In genomic region chr7:30920584-30921539, GRCh38 we compare ENCODE assay signal across 1 cellular context.
TF ChIP-seq lines count a peak whose summit lies in the region.

No MANE protein-coding gene starts in this region.

TF ChIP-seq in HEK293, 187 proteins besides CTCF, POLR2A, EP300 and RAD21 (continued from another document):
- peak; percentile 88; the same call in 1 of the 2 replicates for TF ChIP-seq KLF17 (tag by site-specific recombination; IDR thresholded peaks at IDR 0.05)
- peak; percentile 65 for TF ChIP-seq ZNF600 (tag by site-specific recombination; IDR thresholded peaks at IDR 0.05)
- peak; percentile 66 for TF ChIP-seq ZNF366 (tag by site-specific recombination; conservative IDR thresholded peaks at IDR 0.05)
- no peak for TF ChIP-seq ZNF19 (tag by site-specific recombination; IDR thresholded peaks at IDR 0.05; ENCODE audit: low read depth)
- TF ChIP-seq PRDM10 (tag by site-specific recombination; IDR thresholded peaks at IDR 0.05): 0 out of 2 replicates have a peak, but pooled peaks have one; percentile 23
- no peak for TF ChIP-seq ZNF423 (tag by site-specific recombination; IDR thresholded peaks at IDR 0.05)
- no peak for TF ChIP-seq ZNF426 (tag by site-specific recombination; IDR thresholded peaks at IDR 0.05)
- peak; percentile 78 for TF ChIP-seq KLF1 (tag by site-specific recombination; IDR thresholded peaks at IDR 0.05)
- 0 out of 2 replicates have a peak, but pooled peaks have one; percentile 24 for TF ChIP-seq ZFP69B (tag by site-specific recombination; IDR thresholded peaks at IDR 0.05)
- peak; percentile 49; the same call in 1 of the 2 replicates for TF ChIP-seq GLIS2 (tag by site-specific recombination; IDR thresholded peaks at IDR 0.05)
- TF ChIP-seq ZNF449 (tag by site-specific recombination; IDR thresholded peaks at IDR 0.05): no peak
- no peak for TF ChIP-seq ZNF157 (tag by site-specific recombination; IDR thresholded peaks at IDR 0.05)
- TF ChIP-seq ZNF214 (tag by site-specific recombination; IDR thresholded peaks at IDR 0.05; ENCODE audit: borderline replicate concordance): no peak
- TF ChIP-seq ZNF660 (tag by site-specific recombination; IDR thresholded peaks at IDR 0.05): no peak
- TF ChIP-seq ZNF416 (tag by site-specific recombination; IDR thresholded peaks at IDR 0.05): no peak
- TF ChIP-seq ZNF513 (tag by site-specific recombination; IDR thresholded peaks at IDR 0.05): no peak
- no peak for TF ChIP-seq RBAK (tag by site-specific recombination; IDR thresholded peaks at IDR 0.05)
- no peak for TF ChIP-seq ZNF391 (tag by site-specific recombination; IDR thresholded peaks at IDR 0.05; ENCODE audit: borderline replicate concordance, low read depth)
- no peak for TF ChIP-seq ZNF184 (tag by site-specific recombination; IDR thresholded peaks at IDR 0.05)
- peak; percentile 66 for TF ChIP-seq ZNF692 (tag by site-specific recombination; IDR thresholded peaks at IDR 0.05)
- no peak for TF ChIP-seq ZSCAN16 (tag by site-specific recombination; IDR thresholded peaks at IDR 0.05)
- TF ChIP-seq ZNF629 (tag by site-specific recombination; IDR thresholded peaks at IDR 0.05): peak; percentile 71
